In the genomic region with DNA sequence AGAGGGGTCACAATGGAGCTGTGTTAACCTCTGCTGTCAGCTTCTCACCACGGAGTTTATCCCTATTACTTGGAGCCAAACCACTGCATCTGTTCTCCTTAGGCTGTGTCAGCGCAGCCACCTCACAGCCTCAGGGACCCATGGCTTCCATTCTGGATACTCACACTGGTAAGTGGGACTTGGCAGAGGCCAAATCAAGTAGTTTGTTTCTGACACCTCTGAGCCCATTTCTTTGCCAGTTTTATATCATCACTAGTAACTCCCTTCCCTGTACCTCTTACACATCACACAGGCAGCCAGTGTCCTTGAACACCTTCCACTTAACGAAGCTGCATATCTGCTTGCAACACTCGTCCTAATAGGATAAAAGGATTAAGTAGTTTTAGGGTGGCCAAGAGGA, we compare ENCODE assay signal across 7 cellular contexts. TPM values are rescaled to one million over a fixed set of nuclear protein-coding genes. Genes with fewer than 3 reads are reported as not detected.
"Had no signal": no experiment of that assay in that cellular context is flagged by ENCODE, and none has a peak within 500 bp of the region (broad histone marks: within the 10 kb centered on the region; RNA-seq: fewer than 3 reads in every experiment).

No MANE protein-coding gene starts in this region.

RNA-seq across cellular contexts. Expression of a gene that starts 58.9 kb away (rescaled TPM):
- total RNA-seq: GM23338, H4, H7, HepG2, HFFc6, HT1080 had no signal
- polyA plus RNA-seq: HepG2, IgD-negative memory B cell had no signal
